ENCODE assay signal across 9 cellular contexts in the genomic region with DNA sequence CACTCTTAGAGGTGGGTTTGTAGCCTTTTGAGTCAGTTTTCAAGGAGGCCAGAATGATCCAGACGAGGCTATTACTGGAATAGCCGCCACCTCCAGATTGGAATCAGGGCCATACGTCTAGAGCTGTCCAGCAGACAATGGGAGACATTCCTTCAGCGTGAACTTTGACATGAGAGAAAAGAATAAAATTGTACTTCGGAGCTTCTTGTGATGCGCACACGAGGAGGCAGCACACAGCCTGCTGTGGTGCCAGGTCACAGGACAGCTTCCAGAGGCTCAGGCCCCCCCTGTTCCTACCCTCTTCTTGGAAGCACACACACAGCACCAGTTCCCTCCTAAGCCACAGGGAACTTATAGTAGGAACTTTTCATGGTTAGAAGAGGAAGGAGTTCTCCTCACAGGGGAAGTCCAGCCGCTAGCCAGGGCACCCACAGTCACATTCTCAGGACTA.
DNase-seq lines count a peak whose midpoint lies in the region; ATAC-seq and TF ChIP-seq lines count a peak whose summit lies in the region.
"Had no signal": no experiment of that assay in that cellular context is flagged by ENCODE, and none has a peak within 500 bp of the region (broad histone marks: within the 10 kb centered on the region; RNA-seq: fewer than 3 reads in every experiment).

No MANE protein-coding gene starts in this region.

- H3K4me3 ChIP-seq in adrenal gland (no peak overlapping the region), neural progenitor cell (no peak overlapping the region), uterus (no peak overlapping the region)

- no peaks in the 10 kb centered on the region for H3F3A ChIP-seq in neural progenitor cell (ENCODE audit: low read depth)

- H3K27me3 ChIP-seq in adrenal gland: no peaks in the 10 kb centered on the region
- no peaks in the 10 kb centered on the region for H3K27me3 ChIP-seq in neural progenitor cell
- no peaks in the 10 kb centered on the region for H3K27me3 ChIP-seq in uterus

- H3K36me3 ChIP-seq in adrenal gland (replicated peaks in 1 of 2) (peaks cover 0 to 7% of the 10 kb centered on the region in 2 donors), neural progenitor cell (no peaks in the 10 kb centered on the region), uterus (no peaks in the 10 kb centered on the region)

- intact Hi-C loops in adrenal gland (cut with DNase I): no loop called here
- intact Hi-C loops in uterus (cut with DNase I; ENCODE audit: low total_unique reads): no loop called here

- H3K4me3 Mint-ChIP-seq in neural progenitor cell: no peak overlapping the region

- peaks cover 10% of the 10 kb centered on the region for H3K4me1 Mint-ChIP-seq in neural progenitor cell

- no peaks in the 10 kb centered on the region for H3K9me3 ChIP-seq in adrenal gland (replicated peaks in 1 of 3)
- H3K9me3 ChIP-seq in neural progenitor cell (ENCODE audit: low read depth): no peaks in the 10 kb centered on the region
- no peaks in the 10 kb centered on the region for H3K9me3 ChIP-seq in uterus

- peak overlapping the region in 3 of 5 donors; percentile 54 to 84 (median 63) for H3K27ac ChIP-seq in adrenal gland
- H3K27ac ChIP-seq in neural progenitor cell: no peak overlapping the region
- peak overlapping the region; percentile 66 to 70 for H3K27ac ChIP-seq in uterus

- 52 to 66% (median 64%) methylated on average over 7 to 8 of the region's 8 CpGs for WGBS in adrenal gland, 4 donors

- H3K9me3 Mint-ChIP-seq in neural progenitor cell: peaks cover 17% of the 10 kb centered on the region

- H2AFZ ChIP-seq in neural progenitor cell (replicated peaks): no peak overlapping the region

- TF ChIP-seq POLR2A in adrenal gland (IDR thresholded peaks at IDR 0.05) (no peak), uterus (IDR thresholded peaks at IDR 0.05) (no peak)

- no peak overlapping the region for H3K4me2 ChIP-seq in neural progenitor cell

- no peak overlapping the region for H3K27ac Mint-ChIP-seq in neural progenitor cell

- H3K9ac ChIP-seq in neural progenitor cell: no peak overlapping the region

- H3K4me1 ChIP-seq in adrenal gland (replicated peaks in 1 of 2): no peaks in the 10 kb centered on the region
- no peaks in the 10 kb centered on the region for H3K4me1 ChIP-seq in neural progenitor cell
- H3K4me1 ChIP-seq in uterus: no peaks in the 10 kb centered on the region

- no peak for ATAC-seq in GM21515 (IDR thresholded peaks at IDR 0.05; ENCODE audit: unreplicated experiment)
- no peak for ATAC-seq in HG02884 (IDR thresholded peaks at IDR 0.05; ENCODE audit: unreplicated experiment)
- ATAC-seq in HG03135 (IDR thresholded peaks at IDR 0.05; ENCODE audit: unreplicated experiment): no peak

- H3K79me2 ChIP-seq in neural progenitor cell (ENCODE audit: low read depth): no peaks in the 10 kb centered on the region

- peaks cover 4% of the 10 kb centered on the region for H3K27me3 Mint-ChIP-seq in neural progenitor cell (ENCODE audit: insufficient read depth, low read depth)

- no peak for TF ChIP-seq CTCF in adrenal gland (IDR thresholded peaks at IDR 0.05)
- TF ChIP-seq CTCF in neural progenitor cell (IDR thresholded peaks at IDR 0.05): no peak
- TF ChIP-seq CTCF in uterus (IDR thresholded peaks at IDR 0.05): no peak

- peaks cover 25% of the 10 kb centered on the region for H3K36me3 Mint-ChIP-seq in neural progenitor cell

- H4K20me1 ChIP-seq in neural progenitor cell (ENCODE audit: low read depth): no peaks in the 10 kb centered on the region

- DNase-seq in adrenal gland: peak in 4 of 7 donors; percentile 33 to 70 (median 60)
- DNase-seq in globus pallidus (ENCODE audit: low spot score): peak; percentile 20
- peak; percentile 49 for DNase-seq in neural progenitor cell (ENCODE audit: low spot score)
- peak; percentile 38 to 39 for DNase-seq in uterus
- DNase-seq: activated T-cell treated with anti-CD3 and anti-CD28 coated beads, Interleukin-2, amount 50 U/mL, for 1 hour; MM.1S had no signal
